ENCODE assay signal across 13 cellular contexts in the genomic region with DNA sequence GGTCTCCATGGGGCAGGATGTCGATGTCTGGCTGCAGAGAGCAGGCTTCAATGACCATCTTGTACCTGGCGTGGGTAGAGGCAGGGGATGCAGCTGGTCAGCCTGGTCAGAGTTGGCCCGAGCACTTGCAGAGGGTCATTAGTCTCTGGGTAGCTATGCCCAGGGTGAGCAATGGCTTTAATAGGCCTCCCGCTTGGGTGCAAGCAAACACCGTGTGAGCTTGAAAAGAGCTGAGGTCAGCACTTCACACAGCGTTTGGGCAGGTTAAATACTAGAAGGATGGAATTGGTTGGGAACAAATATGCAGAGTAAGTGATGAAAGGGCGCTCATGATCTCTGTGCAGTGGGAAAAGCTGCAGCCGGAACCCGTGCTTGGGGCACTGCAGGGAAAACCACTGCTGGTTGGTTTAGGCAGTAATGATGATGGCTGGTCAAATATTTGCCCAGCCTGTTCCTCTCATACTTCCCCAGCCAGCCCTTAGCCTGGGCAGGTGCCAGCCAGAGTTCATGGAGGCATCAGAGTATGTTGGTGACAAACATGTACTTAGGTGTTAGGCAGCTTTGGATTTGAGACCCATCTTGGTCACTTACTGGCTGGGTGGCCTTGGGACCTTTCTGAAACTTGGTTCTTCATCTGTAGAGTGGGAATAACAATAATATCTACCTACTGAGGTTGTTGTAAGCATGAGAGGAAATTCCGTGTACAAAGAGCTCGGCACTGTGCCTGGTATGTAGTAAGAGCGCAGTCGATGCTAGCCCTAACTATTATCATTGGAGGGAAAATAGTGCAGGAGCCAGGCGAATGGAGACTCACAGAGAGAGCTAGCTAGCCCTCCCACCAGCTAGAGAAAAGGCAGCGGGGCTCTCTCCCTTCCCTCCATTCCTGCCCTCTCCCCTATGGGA. TPM values are rescaled to one million over a fixed set of nuclear protein-coding genes. Genes with fewer than 3 reads are reported as not detected.
DNase-seq lines count a peak whose midpoint lies in the region; ATAC-seq, FAIRE-seq and TF ChIP-seq lines count a peak whose summit lies in the region.
"Had no signal": no experiment of that assay in that cellular context is flagged by ENCODE, and none has a peak within 500 bp of the region (broad histone marks: within the 10 kb centered on the region; RNA-seq: fewer than 3 reads in every experiment).

No MANE protein-coding gene starts in this region.

- H3K4me1 ChIP-seq in A549 (no peaks in the 10 kb centered on the region), lower lobe of right lung (no peaks in the 10 kb centered on the region)
- H3K4me1 ChIP-seq in effector memory CD4-positive, alpha-beta T cell (ENCODE audit: control insufficient read depth, insufficient read depth, low read length, poor library complexity, severe bottlenecking): no peaks in the 10 kb centered on the region

- no peak for TF ChIP-seq EP300 in A549 (IDR thresholded peaks at IDR 0.05)

- no peak for DNase-seq in A549 (ENCODE audit: low read depth in 1 of 2, low spot score in 1 of 2)
- DNase-seq in LNCaP clone FGC (ENCODE audit: low read depth): peak; percentile 60
- DNase-seq in NCI-H748 treated with DMSO at 0.1 percent for 48 hours (lab: John Stamatoyannopoulos, UW): peak; percentile 86
- peak; percentile 81 for DNase-seq in lower lobe of right lung
- DNase-seq in stimulated activated naive CD4-positive, alpha-beta T cell treated with Interleukin-2 at 50 U/mL for 16 hours (lab: John Stamatoyannopoulos, UW): no peak
- DNase-seq in NCI-H1436 (lab: John Stamatoyannopoulos, UW): no peak
- no peak for DNase-seq in effector memory CD4-positive, alpha-beta T cell
- DNase-seq: effector CD4-positive, alpha-beta T cell; H9; stimulated activated CD4-positive, alpha-beta T cell treated with anti-CD3 and anti-CD28 coated beads, Interleukin-15, amount 100 ng/mL, for 24 hours had no signal

- H3K27me3 ChIP-seq in lower lobe of right lung (ENCODE audit: low read depth): peaks cover 5% of the 10 kb centered on the region
- peaks cover 3% of the 10 kb centered on the region for H3K27me3 ChIP-seq in effector memory CD4-positive, alpha-beta T cell (replicated peaks; ENCODE audit: control insufficient read depth, insufficient read depth, low read length, poor library complexity, severe bottlenecking)

- no peaks in the 10 kb centered on the region for H3K36me3 ChIP-seq in lower lobe of right lung
- no peaks in the 10 kb centered on the region for H3K36me3 ChIP-seq in effector memory CD4-positive, alpha-beta T cell (ENCODE audit: control insufficient read depth, insufficient read depth, low read length)
- H3K36me3 ChIP-seq: thoracic aorta had no signal

- CTCF ChIA-PET in A549 (lab: Yijun Ruan, JAX): interaction anchor here (0.9 to 1.9 kb wide), 7 partner anchors 8 to 91 kb away, joined by 3 to 6 read pairs (median 4); no protein-coding TSS in a partner anchor

- no peak for TF ChIP-seq CTCF in A549 (IDR thresholded peaks at IDR 0.05)
- TF ChIP-seq CTCF in LNCaP clone FGC (IDR thresholded peaks at IDR 0.05; ENCODE audit: control insufficient read depth, extremely low read depth, insufficient read depth): no peak
- TF ChIP-seq CTCF in lower lobe of right lung (IDR thresholded peaks at IDR 0.05): no peak

- no peak for ATAC-seq in A549
- ATAC-seq in lower lobe of right lung: peak; percentile 85 to 90
- ATAC-seq in GM18858 (IDR thresholded peaks at IDR 0.05; ENCODE audit: unreplicated experiment): no peak

- no peak overlapping the region for H3K4me2 ChIP-seq in A549

- TF ChIP-seq POLR2A in A549 (IDR thresholded peaks at IDR 0.05; ENCODE audit: low read length): no peak

- no peaks in the 10 kb centered on the region for H3K9me3 ChIP-seq in A549
- no peaks in the 10 kb centered on the region for H3K9me3 ChIP-seq in lower lobe of right lung
- no peaks in the 10 kb centered on the region for H3K9me3 ChIP-seq in effector memory CD4-positive, alpha-beta T cell (ENCODE audit: control insufficient read depth, low read length)
- H3K9me3 ChIP-seq: thoracic aorta had no signal

- no peak for TF ChIP-seq RAD21 in A549 (conservative IDR thresholded peaks at IDR 0.05 in 1 of 2, IDR thresholded peaks at IDR 0.05 in 1 of 2)

- WGBS in A549 (ENCODE audit: missing lambda C conversion rate): 49% methylated on average over 15 of the region's 15 CpGs

- H3K27ac ChIP-seq in A549 (no peak overlapping the region), lower lobe of right lung (no peak overlapping the region)
- H3K27ac ChIP-seq in effector memory CD4-positive, alpha-beta T cell (ENCODE audit: insufficient read depth, low read length, poor library complexity, severe bottlenecking): no peak overlapping the region
- H3K27ac ChIP-seq: HL-60, thoracic aorta had no signal

- no peak for FAIRE-seq in A549 (lab: Jason Lieb, UNC)

- intact Hi-C loops in lower lobe of right lung (cut with DNase I): no loop called here

- H3K4me3 ChIP-seq in A549: no peak overlapping the region
- no peak overlapping the region for H3K4me3 ChIP-seq in LNCaP clone FGC (ENCODE audit: low read depth, low read length)
- no peak overlapping the region for H3K4me3 ChIP-seq in lower lobe of right lung
- no peak overlapping the region for H3K4me3 ChIP-seq in effector memory CD4-positive, alpha-beta T cell (ENCODE audit: insufficient read depth, low read depth, low read length, poor library complexity, severe bottlenecking)
- H3K4me3 ChIP-seq: thoracic aorta had no signal

- POLR2A ChIA-PET in A549 (lab: Yijun Ruan, JAX): no interaction called here

TF ChIP-seq in A549, 52 proteins besides CTCF, POLR2A, EP300 and RAD21:
- no peak for TF ChIP-seq HOXB13 (CRISPR knock-in tag; IDR thresholded peaks at IDR 0.05; ENCODE audit: low read depth)
- TF ChIP-seq MAFK (IDR thresholded peaks at IDR 0.05; ENCODE audit: partially characterized antibody): peak; percentile 97

RNA-seq across cellular contexts. Expression of a gene that starts 25.2 kb away (rescaled TPM):
- polyA plus RNA-seq in A549 (2011; rRNA removed) (0.18 and 0.29 TPM in 2 replicates), A549 (2017; fragmentation: RNase III; extraction: RNeasy Plus Mini Kit Qiagen cat#74134 plus additional on column Dnase treatment) (0.41 to 0.69 TPM (median 0.53 TPM) in 3 replicates)
- polyA plus RNA-seq in A549 (2012; cell fraction: cytosol; rRNA removed): 0.28 and 0.54 TPM in 2 replicates
- 0.71 and 0.89 TPM in 2 replicates for polyA plus RNA-seq in A549 (2012; cell fraction: nucleus; rRNA removed)
- polyA minus RNA-seq in A549 (2011; rRNA and poly(A)+ RNA removed): 0.58 and 0.63 TPM in 2 replicates
- total RNA-seq in lower lobe of right lung: 4.3 TPM

Comparison
In these comparisons a context has a peak if more than half of its experiments do, and no peak if none do; other contexts are left out.
1. ATAC-seq: peak in lower lobe of right lung (2 of 2); none in A549 (0 of 2) and GM18858 (single experiment).
2. DNase-seq: peak in LNCaP clone FGC (single experiment), NCI-H748 treated with DMSO at 0.1 percent for 48 hours (single experiment) and lower lobe of right lung (single experiment); none in A549 (0 of 2), stimulated activated naive CD4-positive, alpha-beta T cell treated with Interleukin-2 at 50 U/mL for 16 hours (single experiment), NCI-H1436 (single experiment) and effector memory CD4-positive, alpha-beta T cell (0 of 3).